In the genomic region with DNA sequence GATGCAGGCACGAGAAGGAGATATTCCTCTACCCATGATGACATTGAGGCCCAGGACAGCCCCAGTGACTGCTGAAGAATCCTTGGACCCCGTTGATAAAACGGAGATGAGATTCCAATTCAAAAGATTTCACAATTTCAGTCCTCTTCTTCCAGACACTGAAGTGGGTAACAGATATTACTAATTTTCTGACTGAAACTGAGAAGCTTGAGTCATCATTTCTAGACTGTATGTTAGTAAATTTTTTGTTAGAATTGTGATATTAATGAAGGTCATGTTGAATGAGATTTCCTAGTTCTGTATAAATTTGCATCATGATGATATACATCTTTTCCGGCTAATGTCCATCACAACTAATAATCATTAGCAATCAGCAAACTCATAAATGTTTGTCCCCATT, we compare ENCODE assay signal across 31 cellular contexts.
"Had no signal": no experiment of that assay in that cellular context is flagged by ENCODE, and none has a peak within 500 bp of the region (broad histone marks: within the 10 kb centered on the region; RNA-seq: fewer than 3 reads in every experiment).

No MANE protein-coding gene starts in this region.

- H3K4me3 ChIP-seq: ascending aorta, cardiac muscle cell had no signal

- FAIRE-seq: bronchial epithelial cell, TTC549 had no signal

- DNase-seq: activated B cell treated with CpG ODN at 0.5 μM for 24 hours; activated CD4-positive, alpha-beta memory T cell treated with anti-CD3 and anti-CD28 coated beads, Interleukin-2, amount 10 ng/mL, durations not matched to agents 7 days and 5 days; activated CD4-positive, alpha-beta T cell treated with anti-CD3 and anti-CD28 coated beads for 4 hours; activated CD4-positive, alpha-beta T cell treated with anti-CD3 and anti-CD28 coated beads, Interleukin-2, amount 10 ng/mL, durations not matched to agents 24 days and 14 days; activated CD4-positive, alpha-beta T cell treated with anti-CD3 and anti-CD28 coated beads, Interleukin-2, amount 50 U/mL, for 1 hour; activated CD4-positive, alpha-beta T cell treated with anti-CD3 and anti-CD28 coated beads, Interleukin-2, amount 50 U/mL, for 48 hours; activated CD4-positive, CD25-positive, alpha-beta regulatory T cell treated with anti-CD3 and anti-CD28 coated beads, Interleukin-2, amount 50 U/mL, for 72 hours; activated CD8-positive, alpha-beta memory T cell treated with anti-CD3 and anti-CD28 coated beads for 24 hours; activated CD8-positive, alpha-beta memory T cell treated with anti-CD3 and anti-CD28 coated beads, Interleukin-2, amount 10 ng/mL, durations not matched to agents 7 days and 5 days; activated CD8-positive, alpha-beta memory T cell treated with anti-CD3 and anti-CD28 coated beads, Interleukin-2, amount 50 U/mL, for 48 hours; activated CD8-positive, alpha-beta T cell treated with anti-CD3 and anti-CD28 coated beads, Interleukin-2, amount 10 ng/mL, durations not matched to agents 7 days and 5 days; activated effector memory CD4-positive, alpha-beta T cell treated with Interleukin-2 at 50 U/mL for 16 hours; activated gamma-delta T cell; activated naive CD4-positive, alpha-beta T cell treated with anti-CD3 and anti-CD28 coated beads, Interleukin-2, amount 10 ng/mL, durations not matched to agents 7 days and 5 days; activated naive CD4-positive, alpha-beta T cell treated with Interleukin-2 at 50 U/mL for 16 hours; activated naive CD8-positive, alpha-beta T cell treated with anti-CD3 and anti-CD28 coated beads, Interleukin-2, amount 10 ng/mL, durations not matched to agents 7 days and 5 days; activated naive CD8-positive, alpha-beta T cell treated with anti-CD3 and anti-CD28 coated beads, Interleukin-2, amount 50 U/mL, for 24 hours; activated T-cell treated with anti-CD3 and anti-CD28 coated beads, Interleukin-2, amount 50 U/mL, for 24 hours; activated T-cell treated with anti-CD3 and anti-CD28 coated beads, Interleukin-2, amount 50 U/mL, for 48 hours; amygdala; anterior cingulate cortex; caudate nucleus; cerebellar nuclear complex; T-helper 1 cell; T-helper 2 cell; T-helper 9 cell had no signal

- H3K27ac ChIP-seq: ascending aorta, cardiac muscle cell, VCaP had no signal

- H3K9me3 ChIP-seq: ascending aorta had no signal

- H3K27me3 ChIP-seq: ascending aorta, cardiac muscle cell had no signal

- H3K4me1 ChIP-seq: ascending aorta had no signal

- H3K36me3 ChIP-seq: ascending aorta, cardiac muscle cell had no signal

- ATAC-seq: activated CD8-positive, alpha-beta memory T cell treated with anti-CD3 and anti-CD28 coated beads, Interleukin-2, amount 10 ng/mL, durations not matched to agents 7 days and 5 days; activated CD8-positive, alpha-beta T cell treated with anti-CD3 and anti-CD28 coated beads, Interleukin-2, amount 10 ng/mL, durations not matched to agents 7 days and 5 days; activated naive CD8-positive, alpha-beta T cell treated with anti-CD3 and anti-CD28 coated beads, Interleukin-2, amount 50 U/mL, for 24 hours had no signal
